ENCODE assay signal across 8 cellular contexts in the genomic region with DNA sequence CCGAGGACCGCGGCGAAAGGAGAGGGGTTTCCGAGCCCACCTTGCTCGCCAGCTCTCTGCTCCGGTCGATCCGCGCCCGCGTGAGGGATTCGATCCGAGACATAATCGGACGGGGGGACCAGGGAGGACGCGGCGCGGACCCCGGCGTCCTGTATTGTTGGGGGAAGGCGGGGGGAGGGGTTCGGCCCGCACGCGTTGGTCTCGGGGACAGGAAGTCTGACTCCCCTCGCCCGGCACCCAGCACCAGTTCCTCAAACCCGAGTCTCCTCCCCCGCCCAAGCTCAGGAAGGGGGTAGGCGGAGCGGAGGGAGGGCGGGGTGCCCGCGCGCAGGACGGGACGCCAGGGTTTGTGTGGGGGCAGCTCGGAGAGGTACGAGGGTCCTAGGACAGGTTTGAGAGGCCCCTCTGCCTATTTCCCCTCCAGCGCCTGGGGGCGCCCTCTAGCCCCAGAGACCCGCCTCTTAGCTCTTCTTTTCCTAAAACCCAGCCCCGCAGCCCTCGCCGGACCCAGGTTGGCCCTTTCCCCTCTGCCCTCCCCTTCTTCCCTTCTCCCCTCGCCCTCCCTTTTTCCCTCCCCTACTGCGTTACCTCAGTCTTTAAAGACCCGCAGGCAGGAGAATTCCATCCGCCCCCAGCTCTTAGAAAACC. TPM values are rescaled to one million over a fixed set of nuclear protein-coding genes. Genes with fewer than 3 reads are reported as not detected.
A peak's percentile ranks its signal among the peaks of the same experiment; 100 is the strongest.
DNase-seq lines count a peak whose midpoint lies in the region; ATAC-seq and TF ChIP-seq lines count a peak whose summit lies in the region.

A gene (minus strand): TSS at position 223 of the 648 bp plus-strand sequence. CDS start 120 bp downstream, at position 103.

- RAD21 ChIA-PET in HCT116 (lab: Charles Lee; ENCODE audit: low non-redundant PET in 1 of 2, low total read pairs in 2 of 2, uncharacterized antibody in 2 of 2, unreplicated experiment in 2 of 2): interaction anchor here in 1 of 2 experiments (0.6 kb wide), 1 partner anchor 16 kb away, joined by 3 read pairs; no protein-coding TSS in a partner anchor

- no TSS peak for BruUV-seq in HCT116 (replicated peaks; lab: Mats Ljungman, UMichigan)

- H3K9me3 Mint-ChIP-seq in immature natural killer cell: no peaks in the 10 kb centered on the region

- CTCF ChIA-PET in HCT116 (lab: Charles Lee): interaction anchor here (0.7 to 2.7 kb wide), 2 partner anchors 16 to 40 kb away, joined by 3 to 8 read pairs; no protein-coding TSS in a partner anchor

- peak; percentile 55 for TF ChIP-seq CTCF in DOHH2 (IDR thresholded peaks at IDR 0.05; ENCODE audit: low read depth, low read length, poor library complexity, severe bottlenecking)
- 0 out of 6 replicates have a peak, but pooled peaks of 1 of the 3 experiments have one; percentile 8 for TF ChIP-seq CTCF in HCT116 (IDR thresholded peaks at IDR 0.05 in 2 of 3, conservative IDR thresholded peaks at IDR 0.05 in 1 of 3; ENCODE audit: borderline replicate concordance in 1 of 3, insufficient read depth in 1 of 3, low read depth in 2 of 3, low read length in 2 of 3)
- TF ChIP-seq CTCF in VCaP (conservative IDR thresholded peaks at IDR 0.05): peak; percentile 36
- TF ChIP-seq CTCF in spleen (IDR thresholded peaks at IDR 0.05 in 8 of 11, conservative IDR thresholded peaks at IDR 0.05 in 3 of 11): peak in 4 of 11 experiments; percentile 12 to 37 (median 26)

- intact Hi-C loops in HCT116 (cut with micrococcal nuclease) (loop anchor here (2.0 kb wide), 1 partner anchor 16 kb away; no protein-coding TSS in a partner anchor), spleen (cut with DNase I; ENCODE audit: low total_unique reads) (no loop called here)

- peaks cover 0 to 3% (median 0%) of the 10 kb centered on the region in 3 donors for H3K36me3 Mint-ChIP-seq in immature natural killer cell

- peak; percentile 80 for ATAC-seq in HCT116

- H3K4me2 ChIP-seq in DOHH2 (ENCODE audit: low read length) (peak within 1 kb of the TSS; percentile 99), HCT116 (ENCODE audit: low read length) (peak within 1 kb of the TSS; percentile 96)

- H3K4me3 ChIP-seq in DOHH2 (ENCODE audit: low read length) (peak within 1 kb of the TSS; percentile 81), HCT116 (replicated peaks in 1 of 2; ENCODE audit: low read depth in 1 of 2, low read length in 2 of 2) (peak within 1 kb of the TSS; percentile 87 to 91), spleen (peak within 1 kb of the TSS; percentile 75 to 98 (median 90))

- in situ Hi-C loops in T47D (cut with HindIII; ENCODE audit: low pct_unique_long_range_greater_than_20kb, low sequenced_read_pairs): no loop called here

- H3F3A ChIP-seq in DOHH2 (ENCODE audit: control insufficient read depth, insufficient read depth): peaks cover 20% of the 10 kb centered on the region

- 0 to 1% (median 0%) methylated on average over 18 to 51 of the region's 52 CpGs for WGBS in spleen, 5 donors

- H4K20me1 ChIP-seq in DOHH2 (ENCODE audit: control insufficient read depth, insufficient read depth, low read depth, low read length) (peaks cover 21% of the 10 kb centered on the region), HCT116 (ENCODE audit: insufficient read depth) (no peaks in the 10 kb centered on the region)

- H3K4me1 Mint-ChIP-seq in immature natural killer cell: peaks cover 86 to 89% of the 10 kb centered on the region in 2 donors

- TF ChIP-seq POLR2A in HCT116 (IDR thresholded peaks at IDR 0.05; ENCODE audit: borderline replicate concordance, extremely low read depth, insufficient read depth, insufficient read length) (no peak), spleen (IDR thresholded peaks at IDR 0.05) (peak in 2 of 3 donors; percentile 49 to 68)

- no peak for DNase-seq in HCT116 (ENCODE audit: low read depth, low spot score)
- DNase-seq in NCI-H1694 treated with DMSO at 0.1 percent for 48 hours (lab: John Stamatoyannopoulos, UW): peak; percentile 83
- DNase-seq in T47D (ENCODE audit: low read depth in 1 of 2, low spot score in 1 of 2): peak; percentile 79 to 83
- DNase-seq in immature natural killer cell: peak; percentile 75 to 77 (median 75)
- peak; percentile 98 for DNase-seq in spleen
- no peak for DNase-seq in amniotic stem cell (lab: John Stamatoyannopoulos, UW)

- H3K27me3 ChIP-seq in DOHH2 (ENCODE audit: control insufficient read depth, low read length) (no peaks in the 10 kb centered on the region), HCT116 (ENCODE audit: insufficient read depth, low read length) (no peaks in the 10 kb centered on the region), spleen (replicated peaks in 1 of 7) (no peaks in the 10 kb centered on the region)

- H3K9ac ChIP-seq in HCT116 (ENCODE audit: low read length): peak within 1 kb of the TSS; percentile 97

- H3K9me2 ChIP-seq in DOHH2 (replicated peaks; ENCODE audit: control insufficient read depth, low read length): no peaks in the 10 kb centered on the region
- H3K9me2 ChIP-seq in HCT116 (ENCODE audit: insufficient read depth): no peaks in the 10 kb centered on the region

- H3K27ac Mint-ChIP-seq in immature natural killer cell: peak within 1 kb of the TSS; percentile 89 to 99 (median 94)

- POLR2A ChIA-PET in HCT116 (lab: Charles Lee): interaction anchor here (0.6 to 3.6 kb wide), 13 partner anchors 9 to 872 kb away, joined by 3 to 28 read pairs (median 4); no protein-coding TSS in a partner anchor

- peaks cover 49% of the 10 kb centered on the region for H3K36me3 ChIP-seq in DOHH2 (ENCODE audit: control insufficient read depth, low read length)
- H3K36me3 ChIP-seq in HCT116 (ENCODE audit: control insufficient read depth in 1 of 2, insufficient read depth in 2 of 2, low read length in 2 of 2): no peaks in the 10 kb centered on the region
- H3K36me3 ChIP-seq in spleen: peaks cover 0 to 30% (median 0%) of the 10 kb centered on the region in 6 donors

- peaks cover 80% of the 10 kb centered on the region for H3K79me2 ChIP-seq in DOHH2 (ENCODE audit: control insufficient read depth, low read length)
- H3K79me2 ChIP-seq in HCT116 (ENCODE audit: insufficient read depth, low read length): peaks cover 56% of the 10 kb centered on the region

- H3K4me1 ChIP-seq in DOHH2 (ENCODE audit: control insufficient read depth, low read length): peaks cover 85% of the 10 kb centered on the region
- peaks cover 54 to 70% of the 10 kb centered on the region in 2 experiments for H3K4me1 ChIP-seq in HCT116 (ENCODE audit: control insufficient read depth in 1 of 2, insufficient read depth in 2 of 2, low read length in 2 of 2)
- H3K4me1 ChIP-seq in spleen: peaks cover 59 to 92% (median 81%) of the 10 kb centered on the region in 6 donors

- H3K27ac ChIP-seq in DOHH2 (ENCODE audit: low read depth, low read length) (peak within 1 kb of the TSS; percentile 89), HCT116 (ENCODE audit: low read depth, low read length) (peak within 1 kb of the TSS; percentile 85), VCaP (peak within 1 kb of the TSS; percentile 78), spleen (peak within 1 kb of the TSS; percentile 95 to 99 (median 98))

- peak within 1 kb of the TSS; percentile 90 to 98 (median 96) for H3K4me3 Mint-ChIP-seq in immature natural killer cell

- TF ChIP-seq RAD21 in HCT116 (IDR thresholded peaks at IDR 0.05; ENCODE audit: low read depth): no peak

- no peak within 1 kb of the TSS for H2AFZ ChIP-seq in HCT116 (ENCODE audit: low read depth, low read length, poor library complexity, severe bottlenecking)

- peaks cover 7 to 19% (median 19%) of the 10 kb centered on the region in 3 donors for H3K27me3 Mint-ChIP-seq in immature natural killer cell (ENCODE audit: low read depth in 3 of 3)

- H3K9me3 ChIP-seq in DOHH2 (ENCODE audit: control insufficient read depth, insufficient read depth, low read length) (no peaks in the 10 kb centered on the region), HCT116 (ENCODE audit: control insufficient read depth in 1 of 2, insufficient read depth in 1 of 2, low read depth in 1 of 2, low read length in 2 of 2) (no peaks in the 10 kb centered on the region), spleen (no peaks in the 10 kb centered on the region)

TF ChIP-seq in HCT116, 20 proteins besides CTCF, POLR2A, EP300 and RAD21:
- TF ChIP-seq POLR2AphosphoS5 (IDR thresholded peaks at IDR 0.05; ENCODE audit: low read depth, low read length) (peak; percentile 94), TCF7L2 (IDR thresholded peaks at IDR 0.05; ENCODE audit: borderline replicate concordance, extremely low read depth, insufficient read depth, insufficient read length) (peak; percentile 6)
- TF ChIP-seq, protein P1, sequence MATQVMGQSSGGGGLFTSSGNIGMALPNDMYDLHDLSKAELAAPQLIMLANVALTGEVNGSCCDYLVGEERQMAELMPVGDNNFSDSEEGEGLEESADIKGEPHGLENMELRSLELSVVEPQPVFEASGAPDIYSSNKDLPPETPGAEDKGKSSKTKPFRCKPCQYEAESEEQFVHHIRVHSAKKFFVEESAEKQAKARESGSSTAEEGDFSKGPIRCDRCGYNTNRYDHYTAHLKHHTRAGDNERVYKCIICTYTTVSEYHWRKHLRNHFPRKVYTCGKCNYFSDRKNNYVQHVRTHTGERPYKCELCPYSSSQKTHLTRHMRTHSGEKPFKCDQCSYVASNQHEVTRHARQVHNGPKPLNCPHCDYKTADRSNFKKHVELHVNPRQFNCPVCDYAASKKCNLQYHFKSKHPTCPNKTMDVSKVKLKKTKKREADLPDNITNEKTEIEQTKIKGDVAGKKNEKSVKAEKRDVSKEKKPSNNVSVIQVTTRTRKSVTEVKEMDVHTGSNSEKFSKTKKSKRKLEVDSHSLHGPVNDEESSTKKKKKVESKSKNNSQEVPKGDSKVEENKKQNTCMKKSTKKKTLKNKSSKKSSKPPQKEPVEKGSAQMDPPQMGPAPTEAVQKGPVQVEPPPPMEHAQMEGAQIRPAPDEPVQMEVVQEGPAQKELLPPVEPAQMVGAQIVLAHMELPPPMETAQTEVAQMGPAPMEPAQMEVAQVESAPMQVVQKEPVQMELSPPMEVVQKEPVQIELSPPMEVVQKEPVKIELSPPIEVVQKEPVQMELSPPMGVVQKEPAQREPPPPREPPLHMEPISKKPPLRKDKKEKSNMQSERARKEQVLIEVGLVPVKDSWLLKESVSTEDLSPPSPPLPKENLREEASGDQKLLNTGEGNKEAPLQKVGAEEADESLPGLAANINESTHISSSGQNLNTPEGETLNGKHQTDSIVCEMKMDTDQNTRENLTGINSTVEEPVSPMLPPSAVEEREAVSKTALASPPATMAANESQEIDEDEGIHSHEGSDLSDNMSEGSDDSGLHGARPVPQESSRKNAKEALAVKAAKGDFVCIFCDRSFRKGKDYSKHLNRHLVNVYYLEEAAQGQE (IDR thresholded peaks at IDR 0.05; ENCODE audit: low read depth): no peak

RNA-seq across cellular contexts. Expression of the gene that starts here (rescaled TPM):
- total RNA-seq in HCT116 (2021; ENCODE audit: unreplicated experiment) (90.1 TPM), spleen (100 to 1,000 TPM; 129 to 228 (median 192) TPM)
- polyA plus RNA-seq in HCT116 (2012): 91.8 and 95.7 TPM in 2 replicates
- polyA plus RNA-seq in immature natural killer cell (10 to 100 TPM in 2 of 3 donors, 1 to 10 TPM in 1; 7.2 to 33.5 (median 11.7) TPM), spleen (10 to 100 TPM; 45.1 to 83.0 (median 63.4) TPM)

Comparison
In these comparisons a context has a peak if more than half of its experiments do, and no peak if none do; other contexts are left out.
1. DNase-seq: peak in NCI-H1694 treated with DMSO at 0.1 percent for 48 hours (single experiment), T47D (2 of 2), immature natural killer cell (3 of 3) and spleen (single experiment); none in HCT116 (single experiment) and amniotic stem cell (single experiment).
2. Peak in every context shown above with its lines, with median percentiles within 50 percentile points of each other: H3K27ac ChIP-seq and H3K4me3 ChIP-seq.